ENCODE assay signal across 12 cellular contexts in the genomic region with DNA sequence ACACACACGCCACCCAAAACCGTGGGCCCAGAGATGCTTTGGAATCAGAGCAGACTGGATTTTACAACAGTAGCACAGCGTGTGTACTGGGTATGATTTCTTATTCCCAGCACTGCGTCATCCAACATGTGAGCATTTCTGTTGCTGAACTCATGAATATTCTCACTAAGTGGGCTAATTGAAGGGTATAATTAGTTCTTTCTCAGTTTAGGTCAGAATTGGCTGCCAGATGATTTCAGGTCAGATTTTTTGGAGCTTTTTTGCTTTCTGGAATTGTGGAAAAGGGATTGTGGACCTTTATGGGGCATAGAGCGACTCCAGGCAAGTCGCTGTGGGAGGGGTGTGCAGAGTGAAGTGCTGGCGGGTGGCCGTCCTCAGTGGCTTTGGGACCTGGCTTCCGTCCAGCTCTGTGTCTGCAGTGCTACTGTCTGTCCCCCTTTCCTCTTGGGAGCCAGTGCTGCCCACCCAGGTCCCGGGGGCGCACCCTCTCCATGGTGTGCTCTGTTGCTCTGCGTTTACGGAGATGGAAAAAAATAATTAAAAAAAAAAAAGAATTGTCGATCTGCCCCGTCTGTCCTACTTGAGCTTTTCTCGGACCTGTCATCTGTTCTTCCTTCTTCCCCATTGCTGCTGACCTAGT. TPM values are rescaled to one million over a fixed set of nuclear protein-coding genes. Genes with fewer than 3 reads are reported as not detected.
DNase-seq lines count a peak whose midpoint lies in the region; ATAC-seq and TF ChIP-seq lines count a peak whose summit lies in the region.
"Had no signal": no experiment of that assay in that cellular context is flagged by ENCODE, and none has a peak within 500 bp of the region (broad histone marks: within the 10 kb centered on the region; RNA-seq: fewer than 3 reads in every experiment).

No MANE protein-coding gene starts in this region.

- no peak overlapping the region for H3K27ac Mint-ChIP-seq in endothelial cell (ENCODE audit: unreplicated experiment)

- H3K4me1 ChIP-seq in A673 (ENCODE audit: insufficient read depth, low read length, poor library complexity, severe bottlenecking) (peaks cover 12% of the 10 kb centered on the region), cardiac muscle cell (ENCODE audit: low read depth) (peaks cover 13% of the 10 kb centered on the region), prostate gland (replicated peaks) (no peaks in the 10 kb centered on the region), adrenal gland (replicated peaks in 1 of 2) (peaks cover 13 to 34% of the 10 kb centered on the region in 2 donors)

- no peaks in the 10 kb centered on the region for H3K36me3 Mint-ChIP-seq in endothelial cell (ENCODE audit: low read depth, unreplicated experiment)

- CTCF ChIA-PET in A673 (lab: Charles Lee) = no interaction called here

- H3K4me3 ChIP-seq in A673 (ENCODE audit: low read depth, low read length, poor library complexity, severe bottlenecking) (no peak overlapping the region), cardiac muscle cell (no peak overlapping the region), prostate gland (no peak overlapping the region), adrenal gland (no peak overlapping the region)

- no peak for ATAC-seq in GM21786 (IDR thresholded peaks at IDR 0.05; ENCODE audit: unreplicated experiment)

- H3K36me3 ChIP-seq in A673 (ENCODE audit: insufficient read depth, low read length, poor library complexity, severe bottlenecking) (no peaks in the 10 kb centered on the region), cardiac muscle cell (no peaks in the 10 kb centered on the region), prostate gland (no peaks in the 10 kb centered on the region), adrenal gland (replicated peaks in 1 of 2) (no peaks in the 10 kb centered on the region)

- H3K27me3 ChIP-seq in A673 (replicated peaks; ENCODE audit: insufficient read depth, low read depth, low read length, poor library complexity) (no peaks in the 10 kb centered on the region), cardiac muscle cell (no peaks in the 10 kb centered on the region), prostate gland (replicated peaks; ENCODE audit: insufficient read depth) (no peaks in the 10 kb centered on the region), adrenal gland (no peaks in the 10 kb centered on the region)

- H3K4me3 Mint-ChIP-seq in endothelial cell (ENCODE audit: unreplicated experiment) = no peak overlapping the region

- BruUV-seq in A673 (replicated peaks; lab: Mats Ljungman, UMichigan) = no TSS peak

- H3K27ac ChIP-seq in A673 (ENCODE audit: low read depth, low read length, poor library complexity, severe bottlenecking) (peak overlapping the region; percentile 21), angular gyrus (ENCODE audit: low read depth, low read length) (peak overlapping the region; percentile 56), cardiac muscle cell (peak overlapping the region; percentile 69), prostate gland (peak overlapping the region; percentile 49 to 59), adrenal gland (peak overlapping the region in 2 of 5 donors; percentile 50 to 69)
- H3K27ac ChIP-seq: KMS-11 had no signal

- peaks cover 3% of the 10 kb centered on the region for H3K4me1 Mint-ChIP-seq in endothelial cell (ENCODE audit: unreplicated experiment)

- TF ChIP-seq POLR2A in prostate gland (IDR thresholded peaks at IDR 0.05) (no peak), adrenal gland (IDR thresholded peaks at IDR 0.05) (no peak)

- H3K9me3 ChIP-seq in A673 (ENCODE audit: low read depth, low read length, poor library complexity, severe bottlenecking) = no peaks in the 10 kb centered on the region
- no peaks in the 10 kb centered on the region for H3K9me3 ChIP-seq in cardiac muscle cell (ENCODE audit: low read depth)
- H3K9me3 ChIP-seq in prostate gland = no peaks in the 10 kb centered on the region
- H3K9me3 ChIP-seq in adrenal gland (replicated peaks in 1 of 3) = no peaks in the 10 kb centered on the region

- DNase-seq in A673 (ENCODE audit: low spot score) (peak; percentile 40), cardiac muscle cell (ENCODE audit: low read depth in 1 of 2, low spot score in 1 of 2) (peak in 1 of 2 donors; percentile 45), prostate gland (ENCODE audit: low spot score) (no peak), adrenal gland (no peak), globus pallidus (ENCODE audit: low spot score) (no peak), endothelial cell (ENCODE audit: low spot score) (no peak)
- DNase-seq: activated CD4-positive, alpha-beta T cell treated with anti-CD3 and anti-CD28 coated beads for 1 hour; NCI-H1694; NK-92 treated with Interleukin-12 subunit alpha and Interleukin-12 subunit beta, amount 100 ng/mL, for 24 hours had no signal

- POLR2A ChIA-PET in A673 (lab: Charles Lee; ENCODE audit: low non-redundant PET) = interaction anchor here (0.7 kb wide), 2 partner anchors 10 to 15 kb away, joined by 3 to 6 read pairs; no protein-coding TSS in a partner anchor

- peaks cover 5% of the 10 kb centered on the region for H3K27me3 Mint-ChIP-seq in endothelial cell (ENCODE audit: unreplicated experiment)

- H3K9me3 Mint-ChIP-seq in endothelial cell (ENCODE audit: unreplicated experiment) = no peaks in the 10 kb centered on the region

- TF ChIP-seq CTCF in A673 (conservative IDR thresholded peaks at IDR 0.05; ENCODE audit: low read depth, low read length) (no peak), cardiac muscle cell (IDR thresholded peaks at IDR 0.05; ENCODE audit: low read depth, low read length) (no peak), prostate gland (IDR thresholded peaks at IDR 0.05) (no peak), adrenal gland (IDR thresholded peaks at IDR 0.05) (no peak), endothelial cell (IDR thresholded peaks at IDR 0.05; ENCODE audit: unreplicated experiment) (no peak)

- intact Hi-C loops in A673 (cut with micrococcal nuclease; ENCODE audit: unreplicated experiment) (no loop called here), prostate gland (cut with DNase I) (no loop called here), adrenal gland (cut with DNase I) (loop anchor here in 1 of 2 donors (5.0 kb wide), 1 partner anchor 32 kb away; no protein-coding TSS in a partner anchor)

- WGBS in prostate gland = 36% methylated on average over 16 of the region's 16 CpGs
- WGBS in adrenal gland, 4 donors = 61 to 80% (median 65%) methylated on average over 13 to 16 of the region's 16 CpGs

RNA-seq across cellular contexts. Expression of a gene that starts 25.0 kb away (rescaled TPM):
- total RNA-seq in A673 (2021) (107 and 116 TPM in 2 replicates), cardiac muscle cell (44.5 and 63.0 TPM in 2 replicates), prostate gland (10 to 100 TPM; 47.9 to 85.5 TPM), adrenal gland (100 to 1,000 TPM in 1 of 8 donors, 10 to 100 TPM in 7; 30.5 to 138 (median 49.0) TPM), endothelial cell (ENCODE audit: unreplicated experiment) (64.3 TPM)
- polyA plus RNA-seq in cardiac muscle cell (22.0 and 26.7 TPM in 2 replicates), adrenal gland (10 to 100 TPM; 33.2 to 43.0 (median 38.9) TPM)
